ENCODE assay signal across 35 cellular contexts in genomic region chr2:48584551-48584950, GRCh38. TPM values are rescaled to one million over a fixed set of nuclear protein-coding genes. Genes with fewer than 3 reads are reported as not detected.
"Had no signal": no experiment of that assay in that cellular context is flagged by ENCODE, and none has a peak within 500 bp of the region (broad histone marks: within the 10 kb centered on the region; RNA-seq: fewer than 3 reads in every experiment).

No MANE protein-coding gene starts in this region.

- H3K27me3 Mint-ChIP-seq: activated CD4-positive, alpha-beta memory T cell treated with anti-CD3 and anti-CD28 coated beads, Interleukin-2, amount 10 ng/mL, durations not matched to agents 7 days and 5 days; activated naive CD8-positive, alpha-beta T cell; activated T-cell treated with anti-CD3 and anti-CD28 coated beads, Interleukin-2, amount 50 U/mL, for 24 hours; central memory CD8-positive, alpha-beta T cell; dendritic cell treated with granulocyte-macrophage colony-stimulating factor and Interleukin-4, amounts not matched to agents 40 ng/mL and 50 ng/mL, for 4 days; T-helper 17 cell had no signal

- H3K4me3 Mint-ChIP-seq: activated CD4-positive, alpha-beta memory T cell treated with anti-CD3 and anti-CD28 coated beads, Interleukin-2, amount 10 ng/mL, durations not matched to agents 7 days and 5 days; activated CD4-positive, alpha-beta T cell treated with anti-CD3 and anti-CD28 coated beads, Interleukin-2, amount 10 ng/mL, durations not matched to agents 7 days and 5 days; activated naive CD8-positive, alpha-beta T cell; activated T-cell treated with anti-CD3 and anti-CD28 coated beads, Interleukin-2, amount 50 U/mL, for 24 hours; activated T-cell treated with anti-CD3 and anti-CD28 coated beads, Interleukin-2, amount 50 U/mL, for 72 hours; central memory CD8-positive, alpha-beta T cell; dendritic cell treated with granulocyte-macrophage colony-stimulating factor and Interleukin-4, amounts not matched to agents 40 ng/mL and 50 ng/mL, for 4 days; T-helper 17 cell; T-helper 2 cell treated with Interferon-gamma antibody and Interleukin-4, amounts not matched to agents 5 μg/mL and 100 μg/mL, for 36 hours had no signal

- ATAC-seq: activated T-cell treated with anti-CD3 and anti-CD28 coated beads, Interleukin-2, amount 50 U/mL, for 72 hours; foreskin keratinocyte; gastrocnemius medialis; heart left ventricle; T-helper 17 cell had no signal

- FAIRE-seq: astrocyte, bronchial epithelial cell had no signal

- H3K27ac Mint-ChIP-seq: activated CD4-positive, alpha-beta memory T cell treated with anti-CD3 and anti-CD28 coated beads, Interleukin-2, amount 10 ng/mL, durations not matched to agents 7 days and 5 days; activated CD4-positive, alpha-beta T cell treated with anti-CD3 and anti-CD28 coated beads, Interleukin-2, amount 10 ng/mL, durations not matched to agents 7 days and 5 days; activated naive CD8-positive, alpha-beta T cell; activated T-cell treated with anti-CD3 and anti-CD28 coated beads, Interleukin-2, amount 50 U/mL, for 24 hours; activated T-cell treated with anti-CD3 and anti-CD28 coated beads, Interleukin-2, amount 50 U/mL, for 72 hours; dendritic cell treated with granulocyte-macrophage colony-stimulating factor and Interleukin-4, amounts not matched to agents 40 ng/mL and 50 ng/mL, for 4 days; T-helper 17 cell; T-helper 2 cell treated with Interferon-gamma antibody and Interleukin-4, amounts not matched to agents 5 μg/mL and 100 μg/mL, for 36 hours had no signal

- H3K36me3 ChIP-seq: brain microvascular endothelial cell, gastrocnemius medialis had no signal

- H3K9me3 ChIP-seq: esophagus muscularis mucosa, gastrocnemius medialis, heart left ventricle had no signal

- H3K27ac ChIP-seq: brain microvascular endothelial cell, coronary artery, esophagus muscularis mucosa, foreskin keratinocyte, gastrocnemius medialis, heart left ventricle, WERI-Rb-1 had no signal

- H3K4me1 ChIP-seq: foreskin keratinocyte, gastrocnemius medialis had no signal

- H3K9me3 Mint-ChIP-seq: activated CD4-positive, alpha-beta memory T cell treated with anti-CD3 and anti-CD28 coated beads, Interleukin-2, amount 10 ng/mL, durations not matched to agents 7 days and 5 days; activated CD4-positive, alpha-beta T cell treated with anti-CD3 and anti-CD28 coated beads, Interleukin-2, amount 10 ng/mL, durations not matched to agents 7 days and 5 days; activated T-cell treated with anti-CD3 and anti-CD28 coated beads, Interleukin-2, amount 50 U/mL, for 24 hours; activated T-cell treated with anti-CD3 and anti-CD28 coated beads, Interleukin-2, amount 50 U/mL, for 72 hours; central memory CD8-positive, alpha-beta T cell; dendritic cell treated with granulocyte-macrophage colony-stimulating factor and Interleukin-4, amounts not matched to agents 40 ng/mL and 50 ng/mL, for 4 days; T-helper 2 cell treated with Interferon-gamma antibody and Interleukin-4, amounts not matched to agents 5 μg/mL and 100 μg/mL, for 36 hours had no signal

- DNase-seq: activated CD4-positive, alpha-beta memory T cell treated with anti-CD3 and anti-CD28 coated beads, Interleukin-2, amount 10 ng/mL, durations not matched to agents 7 days and 5 days; activated CD4-positive, alpha-beta T cell treated with anti-CD3 and anti-CD28 coated beads for 4 hours; activated CD4-positive, alpha-beta T cell treated with anti-CD3 and anti-CD28 coated beads, Interleukin-2, amount 10 ng/mL, durations not matched to agents 7 days and 5 days; activated CD4-positive, alpha-beta T cell treated with anti-CD3 and anti-CD28 coated beads, Interleukin-2, amount 50 U/mL, for 4 hours; activated CD4-positive, CD25-positive, alpha-beta regulatory T cell; activated CD4-positive, CD25-positive, alpha-beta regulatory T cell treated with anti-CD3 and anti-CD28 coated beads, Interleukin-2, amount 50 U/mL, for 72 hours; activated CD8-positive, alpha-beta memory T cell treated with anti-CD3 and anti-CD28 coated beads, Interleukin-2, amount 50 U/mL, for 48 hours; activated gamma-delta T cell; activated naive CD4-positive, alpha-beta T cell; activated naive CD4-positive, alpha-beta T cell treated with anti-CD3 and anti-CD28 coated beads, Interleukin-2, amount 50 U/mL, for 16 hours; activated T-cell treated with anti-CD3 and anti-CD28 coated beads for 4 hours; activated T-cell treated with anti-CD3 and anti-CD28 coated beads, Interleukin-2, amount 50 U/mL, for 24 hours; activated T-cell treated with anti-CD3 and anti-CD28 coated beads, Interleukin-2, amount 50 U/mL, for 72 hours; amniotic stem cell; anterior cingulate cortex; brain microvascular endothelial cell; dorsolateral prefrontal cortex; effector memory CD4-positive, alpha-beta T cell; erythroblast; foreskin keratinocyte; gastrocnemius medialis; glutamatergic neuron; heart left ventricle; T-helper 1 cell; T-helper 17 cell; T1000; WERI-Rb-1 had no signal

- H3K4me1 Mint-ChIP-seq: central memory CD8-positive, alpha-beta T cell had no signal

- H3K27me3 ChIP-seq: brain microvascular endothelial cell, dorsolateral prefrontal cortex, esophagus muscularis mucosa, foreskin keratinocyte, gastrocnemius medialis, heart left ventricle had no signal

- H3K4me3 ChIP-seq: coronary artery, dorsolateral prefrontal cortex, esophagus muscularis mucosa, gastrocnemius medialis, heart left ventricle had no signal

RNA-seq across cellular contexts. Expression of gene GTF2A1L, which starts 33.1 kb away (rescaled TPM):
- total RNA-seq: activated CD4-positive, alpha-beta memory T cell treated with anti-CD3 and anti-CD28 coated beads, Interleukin-2, amount 10 ng/mL, durations not matched to agents 7 days and 5 days; activated CD4-positive, alpha-beta T cell treated with anti-CD3 and anti-CD28 coated beads, Interleukin-2, amount 10 ng/mL, durations not matched to agents 7 days and 5 days; activated T-cell treated with anti-CD3 and anti-CD28 coated beads, Interleukin-2, amount 50 U/mL, for 72 hours; astrocyte; foreskin keratinocyte; T-helper 17 cell had no signal
